19 cellular contexts compared by ENCODE assay signal in genomic region chr6:88651400-88651799, GRCh38.
"Had no signal": no experiment of that assay in that cellular context is flagged by ENCODE, and none has a peak within 500 bp of the region (broad histone marks: within the 10 kb centered on the region; RNA-seq: fewer than 3 reads in every experiment).

No MANE protein-coding gene starts in this region.

- H3K36me3 ChIP-seq: MG63, WERI-Rb-1 had no signal

- H3K27me3 ChIP-seq: MG63 had no signal

- FAIRE-seq: astrocyte had no signal

- H3K9me3 ChIP-seq: MG63 had no signal

- H3K4me3 ChIP-seq: MG63 had no signal

- H3K27ac ChIP-seq: WERI-Rb-1 had no signal

- DNase-seq: activated CD4-positive, alpha-beta T cell treated with anti-CD3 and anti-CD28 coated beads for 36 hours; activated CD8-positive, alpha-beta memory T cell treated with anti-CD3 and anti-CD28 coated beads, Interleukin-2, amount 50 U/mL, for 4 hours; activated CD8-positive, alpha-beta T cell treated with anti-CD3 and anti-CD28 coated beads for 36 hours; activated naive CD4-positive, alpha-beta T cell; activated T-cell treated with anti-CD3 and anti-CD28 coated beads, Interleukin-2, amount 50 U/mL, for 72 hours; amygdala; MG63; NCI-H1105 treated with DMSO at 0.1 percent for 48 hours; NCI-H1436 treated with DMSO at 0.1 percent for 48 hours; NCI-H187; NCI-H2081; NCI-H524; PC-3; SIG-M5; T-cell; T-helper 2 cell; T1000; WERI-Rb-1 had no signal

- ATAC-seq: activated CD4-positive, alpha-beta T cell treated with anti-CD3 and anti-CD28 coated beads for 36 hours; activated CD8-positive, alpha-beta T cell treated with anti-CD3 and anti-CD28 coated beads for 36 hours; activated T-cell treated with anti-CD3 and anti-CD28 coated beads, Interleukin-2, amount 50 U/mL, for 72 hours; PC-3; T-cell had no signal
